ENCODE assay signal across 21 cellular contexts in genomic region chr6:37794825-37795224, GRCh38. TPM values are rescaled to one million over a fixed set of nuclear protein-coding genes. Genes with fewer than 3 reads are reported as not detected.
DNase-seq lines count a peak whose midpoint lies in the region; ATAC-seq and TF ChIP-seq lines count a peak whose summit lies in the region.
"Had no signal": no experiment of that assay in that cellular context is flagged by ENCODE, and none has a peak within 500 bp of the region (broad histone marks: within the 10 kb centered on the region; RNA-seq: fewer than 3 reads in every experiment).

No MANE protein-coding gene starts in this region.

- H3K36me3 ChIP-seq in breast epithelium (no peaks in the 10 kb centered on the region), adipocyte (ENCODE audit: control insufficient read depth, insufficient read depth, low read length, severe bottlenecking) (no peaks in the 10 kb centered on the region)
- H3K36me3 ChIP-seq: lower lobe of right lung, tibial nerve had no signal

- H3K27ac Mint-ChIP-seq in MCF 10A (ENCODE audit: low read depth, unreplicated experiment): peak overlapping the region; percentile 53
- H3K27ac Mint-ChIP-seq in naive thymus-derived CD8-positive, alpha-beta T cell: no peak overlapping the region
- H3K27ac Mint-ChIP-seq: activated naive CD8-positive, alpha-beta T cell treated with anti-CD3 and anti-CD28 coated beads for 36 hours; effector memory CD8-positive, alpha-beta T cell; natural killer cell; stimulated activated effector memory CD8-positive, alpha-beta T cell treated with anti-CD3 and anti-CD28 coated beads, Interleukin-12 subunit alpha, Interleukin-12 subunit beta, amount 100 ng/mL, for 72 hours had no signal

- H3K27me3 ChIP-seq in breast epithelium (no peaks in the 10 kb centered on the region), adipocyte (replicated peaks; ENCODE audit: control insufficient read depth, insufficient read depth, low read length) (no peaks in the 10 kb centered on the region)
- H3K27me3 ChIP-seq: foreskin keratinocyte, tibial nerve had no signal

- CTCF ChIA-PET in MCF 10A (lab: Yijun Ruan, JAX): interaction anchor here (0.6 to 2.3 kb wide), 2 partner anchors 8 to 95 kb away, joined by 4 to 5 read pairs; no protein-coding TSS in a partner anchor

- no peaks in the 10 kb centered on the region for H3K9me3 Mint-ChIP-seq in MCF 10A (ENCODE audit: unreplicated experiment)
- no peaks in the 10 kb centered on the region for H3K9me3 Mint-ChIP-seq in naive thymus-derived CD8-positive, alpha-beta T cell
- H3K9me3 Mint-ChIP-seq: activated naive CD8-positive, alpha-beta T cell treated with anti-CD3 and anti-CD28 coated beads for 36 hours; activated T-cell treated with anti-CD3 and anti-CD28 coated beads, Interleukin-2, amount 50 U/mL, for 4 hours; effector memory CD8-positive, alpha-beta T cell; natural killer cell; stimulated activated effector memory CD8-positive, alpha-beta T cell treated with anti-CD3 and anti-CD28 coated beads, Interleukin-12 subunit alpha, Interleukin-12 subunit beta, amount 100 ng/mL, for 72 hours had no signal

- H3K4me1 Mint-ChIP-seq in MCF 10A (ENCODE audit: insufficient read depth, unreplicated experiment): peaks cover 24% of the 10 kb centered on the region
- H3K4me1 Mint-ChIP-seq in naive thymus-derived CD8-positive, alpha-beta T cell: peaks cover 2 to 10% (median 8%) of the 10 kb centered on the region in 4 donors

- H3K9ac ChIP-seq in adipocyte (ENCODE audit: low read length): no peak overlapping the region

- H3K4me3 Mint-ChIP-seq in MCF 10A (ENCODE audit: unreplicated experiment): no peak overlapping the region
- H3K4me3 Mint-ChIP-seq in naive thymus-derived CD8-positive, alpha-beta T cell: no peak overlapping the region
- H3K4me3 Mint-ChIP-seq: activated naive CD8-positive, alpha-beta T cell treated with anti-CD3 and anti-CD28 coated beads for 36 hours; activated T-cell treated with anti-CD3 and anti-CD28 coated beads, Interleukin-2, amount 50 U/mL, for 4 hours; effector memory CD8-positive, alpha-beta T cell; natural killer cell; stimulated activated effector memory CD8-positive, alpha-beta T cell treated with anti-CD3 and anti-CD28 coated beads, Interleukin-12 subunit alpha, Interleukin-12 subunit beta, amount 100 ng/mL, for 72 hours had no signal

- peak; percentile 49 for DNase-seq in MCF 10A (ENCODE audit: unreplicated experiment)
- DNase-seq in breast epithelium (ENCODE audit: low spot score in 2 of 2): no peak
- DNase-seq in adipocyte (ENCODE audit: low read depth): peak; percentile 24
- peak; percentile 54 for DNase-seq in fibroblast of the aortic adventitia (ENCODE audit: low read depth)
- DNase-seq in naive thymus-derived CD8-positive, alpha-beta T cell: no peak
- no peak for DNase-seq in MV-4-11 (lab: John Stamatoyannopoulos, UW)
- DNase-seq in HK-2 (ENCODE audit: unreplicated experiment): no peak
- no peak for DNase-seq in amygdala (lab: John Stamatoyannopoulos, UW)
- DNase-seq: 8988T; activated naive CD8-positive, alpha-beta T cell treated with anti-CD3 and anti-CD28 coated beads for 36 hours; activated T-cell treated with anti-CD3 and anti-CD28 coated beads, Interleukin-2, amount 50 U/mL, for 4 hours; effector memory CD8-positive, alpha-beta T cell; lower lobe of right lung; natural killer cell; NCI-H1694 treated with DMSO at 0.1 percent for 48 hours had no signal

- no peaks in the 10 kb centered on the region for H3K4me1 ChIP-seq in breast epithelium
- H3K4me1 ChIP-seq in adipocyte (ENCODE audit: control insufficient read depth, insufficient read depth, low read length): peaks cover 28% of the 10 kb centered on the region
- H3K4me1 ChIP-seq: foreskin keratinocyte had no signal

- no peak for TF ChIP-seq CTCF in MCF 10A (IDR thresholded peaks at IDR 0.05; ENCODE audit: unreplicated experiment)
- TF ChIP-seq CTCF in breast epithelium (IDR thresholded peaks at IDR 0.05): no peak
- TF ChIP-seq CTCF in fibroblast of the aortic adventitia (IDR thresholded peaks at IDR 0.05; ENCODE audit: insufficient read depth, low read length): no peak

- no peak for ATAC-seq in naive thymus-derived CD8-positive, alpha-beta T cell
- ATAC-seq: activated T-cell treated with anti-CD3 and anti-CD28 coated beads, Interleukin-2, amount 50 U/mL, for 4 hours; effector memory CD8-positive, alpha-beta T cell; foreskin keratinocyte; HCT116; lower lobe of right lung; natural killer cell; Right ventricle myocardium inferior; stimulated activated effector memory CD8-positive, alpha-beta T cell treated with anti-CD3 and anti-CD28 coated beads, Interleukin-12 subunit alpha, Interleukin-12 subunit beta, amount 100 ng/mL, for 72 hours had no signal

- H3K27ac ChIP-seq in breast epithelium: no peak overlapping the region
- H3K27ac ChIP-seq: C4-2B, foreskin keratinocyte, lower lobe of right lung, tibial nerve had no signal

- H3K27me3 Mint-ChIP-seq in MCF 10A (ENCODE audit: insufficient read depth, unreplicated experiment): no peaks in the 10 kb centered on the region
- no peaks in the 10 kb centered on the region for H3K27me3 Mint-ChIP-seq in naive thymus-derived CD8-positive, alpha-beta T cell
- H3K27me3 Mint-ChIP-seq: activated naive CD8-positive, alpha-beta T cell treated with anti-CD3 and anti-CD28 coated beads for 36 hours had no signal

- TF ChIP-seq POLR2A in breast epithelium (IDR thresholded peaks at IDR 0.05): no peak

- intact Hi-C loops in MCF 10A (cut with micrococcal nuclease): no loop called here
- intact Hi-C loops in breast epithelium (cut with DNase I; ENCODE audit: low total_unique reads): no loop called here

- POLR2A ChIA-PET in MCF 10A (lab: Yijun Ruan, JAX): interaction anchor here (1.3 kb wide), 1 partner anchor 24 kb away, joined by 7 read pairs; the partner anchor contains the start of gene ZFAND3
- POLR2A ChIA-PET in naive thymus-derived CD8-positive, alpha-beta T cell (lab: Charles Lee): no interaction called here

- no TSS peak for BruUV-seq in MCF 10A (replicated peaks; lab: Mats Ljungman, UMichigan)

- H3K36me3 Mint-ChIP-seq in MCF 10A (ENCODE audit: insufficient read depth, unreplicated experiment): no peaks in the 10 kb centered on the region
- no peaks in the 10 kb centered on the region for H3K36me3 Mint-ChIP-seq in naive thymus-derived CD8-positive, alpha-beta T cell
- H3K36me3 Mint-ChIP-seq: activated naive CD8-positive, alpha-beta T cell treated with anti-CD3 and anti-CD28 coated beads for 36 hours; natural killer cell; stimulated activated effector memory CD8-positive, alpha-beta T cell treated with anti-CD3 and anti-CD28 coated beads, Interleukin-12 subunit alpha, Interleukin-12 subunit beta, amount 100 ng/mL, for 72 hours had no signal

- H3K4me3 ChIP-seq in breast epithelium: no peak overlapping the region
- no peak overlapping the region for H3K4me3 ChIP-seq in adipocyte (ENCODE audit: low read length)
- H3K4me3 ChIP-seq in fibroblast of the aortic adventitia (ENCODE audit: low read depth, low read length): no peak overlapping the region
- H3K4me3 ChIP-seq: lower lobe of right lung, tibial nerve had no signal

- H3K9me3 ChIP-seq in breast epithelium (no peaks in the 10 kb centered on the region), adipocyte (ENCODE audit: control insufficient read depth, low read length) (no peaks in the 10 kb centered on the region)
- H3K9me3 ChIP-seq: lower lobe of right lung, tibial nerve had no signal

RNA-seq across cellular contexts. Expression of gene ZFAND3, which starts 24.7 kb away (rescaled TPM):
- 85.0 and 100 TPM in 2 replicates for total RNA-seq in MCF 10A (2022)
- 10 to 100 TPM; 34.1 to 53.0 (median 36.0) TPM for total RNA-seq in breast epithelium
- 14.0 and 31.3 TPM in 2 replicates for total RNA-seq in fibroblast of the aortic adventitia (ENCODE audit: low replicate concordance)
- total RNA-seq in naive thymus-derived CD8-positive, alpha-beta T cell: 10 to 100 TPM; 32.8 to 33.8 TPM
- polyA plus RNA-seq in naive thymus-derived CD8-positive, alpha-beta T cell: 1 to 10 TPM; 3.7 to 4.5 (median 3.8) TPM

Comparison
In these comparisons a context has a peak if more than half of its experiments do, and no peak if none do; other contexts are left out.
1. DNase-seq: peak in MCF 10A (single experiment), adipocyte (single experiment) and fibroblast of the aortic adventitia (single experiment); none in breast epithelium (0 of 2), naive thymus-derived CD8-positive, alpha-beta T cell (0 of 10), MV-4-11 (single experiment), HK-2 (single experiment) and amygdala (0 of 56).